ENCODE assay signal across 43 cellular contexts in genomic region chr17:36881323-36881722, GRCh38. TPM values are rescaled to one million over a fixed set of nuclear protein-coding genes. Genes with fewer than 3 reads are reported as not detected.
"Had no signal": no experiment of that assay in that cellular context is flagged by ENCODE, and none has a peak within 500 bp of the region (broad histone marks: within the 10 kb centered on the region; RNA-seq: fewer than 3 reads in every experiment).

No MANE protein-coding gene starts in this region.

- DNase-seq: activated effector memory CD4-positive, alpha-beta T cell treated with anti-CD3 and anti-CD28 coated beads, Interleukin-2, amount 50 U/mL, for 16 hours; activated effector memory CD4-positive, alpha-beta T cell treated with Interleukin-2 at 50 U/mL for 16 hours; activated gamma-delta T cell; activated gamma-delta T cell treated with Interleukin-2 at 50 U/mL for 16 hours; activated naive CD4-positive, alpha-beta T cell; activated naive CD4-positive, alpha-beta T cell treated with anti-CD3 and anti-CD28 coated beads for 36 hours; activated naive CD4-positive, alpha-beta T cell treated with anti-CD3 and anti-CD28 coated beads, Interleukin-2, amount 10 ng/mL, durations not matched to agents 7 days and 5 days; activated naive CD4-positive, alpha-beta T cell treated with anti-CD3 and anti-CD28 coated beads, Interleukin-2, amount 50 U/mL, for 16 hours; activated naive CD4-positive, alpha-beta T cell treated with Interleukin-2 at 50 U/mL for 16 hours; activated naive CD8-positive, alpha-beta T cell treated with anti-CD3 and anti-CD28 coated beads for 36 hours; activated naive CD8-positive, alpha-beta T cell treated with anti-CD3 and anti-CD28 coated beads, Interleukin-2, amount 10 ng/mL, durations not matched to agents 7 days and 5 days; activated naive CD8-positive, alpha-beta T cell treated with anti-CD3 and anti-CD28 coated beads, Interleukin-2, amount 50 U/mL, for 24 hours; activated T-cell treated with anti-CD3 and anti-CD28 coated beads for 4 hours; activated T-cell treated with anti-CD3 and anti-CD28 coated beads, Interleukin-2, amount 50 U/mL, for 1 hour; activated T-cell treated with anti-CD3 and anti-CD28 coated beads, Interleukin-2, amount 50 U/mL, for 24 hours; activated T-cell treated with anti-CD3 and anti-CD28 coated beads, Interleukin-2, amount 50 U/mL, for 4 hours; activated T-cell treated with anti-CD3 and anti-CD28 coated beads, Interleukin-2, amount 50 U/mL, for 48 hours; activated T-cell treated with anti-CD3 and anti-CD28 coated beads, Interleukin-2, amount 50 U/mL, for 72 hours; adrenal gland; amniotic stem cell; amygdala; anterior cingulate cortex; aorta; body of pancreas; brain microvascular endothelial cell; caudate nucleus; central memory CD4-positive, alpha-beta T cell; cerebellar nuclear complex had no signal

- H3K4me3 ChIP-seq: adrenal gland, ascending aorta, body of pancreas, breast epithelium, cardiac muscle cell had no signal

- FAIRE-seq: astrocyte, bronchial epithelial cell had no signal

- H3K27ac ChIP-seq: adrenal gland, ascending aorta, body of pancreas, brain microvascular endothelial cell, breast epithelium, cardiac muscle cell had no signal

- H3K4me1 ChIP-seq: adrenal gland, ascending aorta, body of pancreas, breast epithelium had no signal

- H3K36me3 Mint-ChIP-seq: activated naive CD4-positive, alpha-beta T cell treated with anti-CD3 and anti-CD28 coated beads, Interleukin-2, amount 10 ng/mL, durations not matched to agents 7 days and 5 days; activated naive CD4-positive, alpha-beta T cell treated with anti-CD3 and anti-CD28 coated beads, Interleukin-2, amount 50 U/mL, for 24 hours; activated naive CD8-positive, alpha-beta T cell treated with anti-CD3 and anti-CD28 coated beads for 36 hours had no signal

- H3K9me3 ChIP-seq: adrenal gland had no signal

- H3K27me3 ChIP-seq: ascending aorta, cardiac muscle cell had no signal

- H3K4me3 Mint-ChIP-seq: activated naive CD4-positive, alpha-beta T cell treated with anti-CD3 and anti-CD28 coated beads for 36 hours; activated naive CD4-positive, alpha-beta T cell treated with anti-CD3 and anti-CD28 coated beads, Interleukin-2, amount 10 ng/mL, durations not matched to agents 7 days and 5 days; activated naive CD4-positive, alpha-beta T cell treated with anti-CD3 and anti-CD28 coated beads, Interleukin-2, amount 50 U/mL, for 24 hours; activated naive CD8-positive, alpha-beta T cell; activated naive CD8-positive, alpha-beta T cell treated with anti-CD3 and anti-CD28 coated beads for 36 hours; activated naive CD8-positive, alpha-beta T cell treated with anti-CD3 and anti-CD28 coated beads, Interleukin-2, amount 10 ng/mL, durations not matched to agents 7 days and 5 days; activated naive CD8-positive, alpha-beta T cell treated with anti-CD3 and anti-CD28 coated beads, Interleukin-2, amount 50 U/mL, for 24 hours; activated T-cell treated with anti-CD3 and anti-CD28 coated beads, Interleukin-2, amount 50 U/mL, for 24 hours; activated T-cell treated with anti-CD3 and anti-CD28 coated beads, Interleukin-2, amount 50 U/mL, for 4 hours; activated T-cell treated with anti-CD3 and anti-CD28 coated beads, Interleukin-2, amount 50 U/mL, for 72 hours; activated T-helper 1 cell treated with anti-CD3 and anti-CD28 coated beads, Interleukin-12 subunit alpha, Interleukin-12 subunit beta, Interleukin-2, Interleukin-4 antibody, amounts not matched to agents 30 ng/mL and 10 ng/mL and 1 ng/mL, durations not matched to agents 14 hours and 24 hours and 36 hours; brain; central memory CD8-positive, alpha-beta T cell had no signal

- H3K27ac Mint-ChIP-seq: activated naive CD4-positive, alpha-beta T cell treated with anti-CD3 and anti-CD28 coated beads for 36 hours; activated naive CD4-positive, alpha-beta T cell treated with anti-CD3 and anti-CD28 coated beads, Interleukin-2, amount 10 ng/mL, durations not matched to agents 7 days and 5 days; activated naive CD4-positive, alpha-beta T cell treated with anti-CD3 and anti-CD28 coated beads, Interleukin-2, amount 50 U/mL, for 24 hours; activated naive CD4-positive, alpha-beta T cell treated with anti-CD3 and anti-CD28 coated beads, Interleukin-2, amount 50 U/mL, for 72 hours; activated naive CD8-positive, alpha-beta T cell; activated naive CD8-positive, alpha-beta T cell treated with anti-CD3 and anti-CD28 coated beads for 36 hours; activated naive CD8-positive, alpha-beta T cell treated with anti-CD3 and anti-CD28 coated beads, Interleukin-2, amount 10 ng/mL, durations not matched to agents 7 days and 5 days; activated naive CD8-positive, alpha-beta T cell treated with anti-CD3 and anti-CD28 coated beads, Interleukin-2, amount 50 U/mL, for 24 hours; activated T-cell treated with anti-CD3 and anti-CD28 coated beads, Interleukin-2, amount 50 U/mL, for 24 hours; activated T-cell treated with anti-CD3 and anti-CD28 coated beads, Interleukin-2, amount 50 U/mL, for 72 hours; activated T-helper 1 cell treated with anti-CD3 and anti-CD28 coated beads, Interleukin-12 subunit alpha, Interleukin-12 subunit beta, Interleukin-2, Interleukin-4 antibody, amounts not matched to agents 30 ng/mL and 10 ng/mL and 1 ng/mL, durations not matched to agents 14 hours and 24 hours and 36 hours; activated T-helper 2 cell treated with anti-CD3 and anti-CD28 coated beads, Interferon-gamma antibody, Interleukin-2, Interleukin-4, amounts not matched to agents 10 μg/mL and 5 μg/mL and 100 μg/mL, durations not matched to agents 14 hours and 24 hours and 36 hours had no signal

- H3K4me1 Mint-ChIP-seq: activated naive CD4-positive, alpha-beta T cell treated with anti-CD3 and anti-CD28 coated beads, Interleukin-2, amount 10 ng/mL, durations not matched to agents 7 days and 5 days; activated naive CD4-positive, alpha-beta T cell treated with anti-CD3 and anti-CD28 coated beads, Interleukin-2, amount 50 U/mL, for 24 hours; activated naive CD8-positive, alpha-beta T cell treated with anti-CD3 and anti-CD28 coated beads, Interleukin-2, amount 10 ng/mL, durations not matched to agents 7 days and 5 days; activated naive CD8-positive, alpha-beta T cell treated with anti-CD3 and anti-CD28 coated beads, Interleukin-2, amount 50 U/mL, for 24 hours; central memory CD8-positive, alpha-beta T cell had no signal

- H3K9me3 Mint-ChIP-seq: activated naive CD8-positive, alpha-beta T cell treated with anti-CD3 and anti-CD28 coated beads, Interleukin-2, amount 10 ng/mL, durations not matched to agents 7 days and 5 days; central memory CD8-positive, alpha-beta T cell had no signal

- H3K36me3 ChIP-seq: adrenal gland, ascending aorta, brain microvascular endothelial cell, breast epithelium, cardiac muscle cell had no signal

- ATAC-seq: activated naive CD8-positive, alpha-beta T cell treated with anti-CD3 and anti-CD28 coated beads, Interleukin-2, amount 50 U/mL, for 24 hours; activated T-cell treated with anti-CD3 and anti-CD28 coated beads, Interleukin-2, amount 50 U/mL, for 4 hours; body of pancreas had no signal

RNA-seq across cellular contexts. Expression of gene LHX1, which starts 56.0 kb away (rescaled TPM):
- total RNA-seq: activated naive CD4-positive, alpha-beta T cell treated with anti-CD3 and anti-CD28 coated beads for 36 hours; activated naive CD4-positive, alpha-beta T cell treated with anti-CD3 and anti-CD28 coated beads, Interleukin-2, amount 50 U/mL, for 72 hours; activated naive CD8-positive, alpha-beta T cell treated with anti-CD3 and anti-CD28 coated beads, Interleukin-2, amount 10 ng/mL, durations not matched to agents 7 days and 5 days; activated T-cell treated with anti-CD3 and anti-CD28 coated beads, Interleukin-2, amount 50 U/mL, for 4 hours; adrenal gland; aorta; ascending aorta; body of pancreas; breast epithelium; bronchial epithelial cell; cardiac septum; chondrocyte had no signal
- polyA plus RNA-seq: adipose tissue, adrenal gland, aorta had no signal
